ENCODE assay signal across 8 cellular contexts in the genomic region with DNA sequence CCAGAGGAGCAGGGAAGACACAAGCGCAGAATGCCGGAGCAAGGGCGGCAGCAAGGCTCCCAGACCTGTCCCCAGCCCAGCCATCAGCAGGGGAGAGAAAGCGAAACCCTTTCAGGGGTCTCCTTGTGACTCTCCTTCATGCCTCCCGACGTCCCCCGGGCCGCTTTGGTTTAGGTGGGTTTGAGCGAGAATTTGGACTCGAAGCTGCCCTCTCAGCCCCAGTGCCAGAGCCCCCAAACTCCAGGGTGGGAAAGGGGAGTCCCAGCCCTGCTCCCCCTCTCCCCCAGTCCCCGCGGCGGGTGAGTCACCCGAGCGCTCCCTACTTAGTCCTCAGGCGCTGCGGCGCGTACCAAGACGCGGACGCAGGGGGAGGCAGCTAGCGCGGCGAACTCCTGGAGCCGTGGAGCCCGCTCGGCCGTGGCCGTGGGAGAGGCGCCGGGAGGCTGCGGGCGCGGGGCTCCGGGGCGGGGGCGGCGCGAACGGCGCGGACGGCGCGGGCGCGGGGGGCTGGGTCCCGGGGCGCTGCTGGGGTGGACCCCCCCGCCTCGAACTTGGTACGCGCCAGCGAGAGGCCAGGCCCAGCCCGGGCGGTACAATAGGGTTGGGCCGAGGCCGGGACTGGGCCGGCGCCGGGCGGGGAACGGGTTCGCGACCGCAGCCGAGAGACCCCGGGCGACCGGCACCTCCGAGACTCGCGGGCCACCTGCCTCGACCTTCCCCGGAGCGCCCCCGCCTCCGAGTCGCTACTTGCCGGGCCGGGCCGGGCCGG. TPM values are rescaled to one million over a fixed set of nuclear protein-coding genes. Genes with fewer than 3 reads are reported as not detected.
DNase-seq lines count a peak whose midpoint lies in the region; ATAC-seq lines count a peak whose summit lies in the region.

A gene (plus strand): TSS at position 601 of the 769 bp plus-strand sequence. CDS start 258 bp downstream, outside the sequence.

- peak; percentile 51 for ATAC-seq in HG02981 (IDR thresholded peaks at IDR 0.05; ENCODE audit: unreplicated experiment)

- DNase-seq in NCI-H2081 (lab: John Stamatoyannopoulos, UW) (peak; percentile 81 to 88), NCI-H2081 treated with DMSO at 0.1 percent for 48 hours (lab: John Stamatoyannopoulos, UW) (no peak), NCI-H345 (lab: John Stamatoyannopoulos, UW) (peak; percentile 81), cerebellum (ENCODE audit: low spot score) (peak; percentile 91), kidney tubule cell (ENCODE audit: low spot score) (peak; percentile 85)
- DNase-seq in activated CD4-positive, alpha-beta T cell treated with anti-CD3 and anti-CD28 coated beads for 24 hours (ENCODE audit: low read depth in 2 of 2), result peak; percentile 75
- DNase-seq in stimulated activated CD4-positive, alpha-beta T cell treated with anti-CD3 and anti-CD28 coated beads, Interleukin-1b, Interleukin-23, amount 100 ng/mL, for 24 hours (ENCODE audit: low read depth in 4 of 4, low spot score in 1 of 4), result peak; percentile 56 to 80 (median 74)

RNA-seq across cellular contexts. Expression of the gene that starts here (rescaled TPM):
- 47.5 TPM for total RNA-seq in cerebellum
